Comparison of ENCODE assay signal across 10 cellular contexts in the genomic region with DNA sequence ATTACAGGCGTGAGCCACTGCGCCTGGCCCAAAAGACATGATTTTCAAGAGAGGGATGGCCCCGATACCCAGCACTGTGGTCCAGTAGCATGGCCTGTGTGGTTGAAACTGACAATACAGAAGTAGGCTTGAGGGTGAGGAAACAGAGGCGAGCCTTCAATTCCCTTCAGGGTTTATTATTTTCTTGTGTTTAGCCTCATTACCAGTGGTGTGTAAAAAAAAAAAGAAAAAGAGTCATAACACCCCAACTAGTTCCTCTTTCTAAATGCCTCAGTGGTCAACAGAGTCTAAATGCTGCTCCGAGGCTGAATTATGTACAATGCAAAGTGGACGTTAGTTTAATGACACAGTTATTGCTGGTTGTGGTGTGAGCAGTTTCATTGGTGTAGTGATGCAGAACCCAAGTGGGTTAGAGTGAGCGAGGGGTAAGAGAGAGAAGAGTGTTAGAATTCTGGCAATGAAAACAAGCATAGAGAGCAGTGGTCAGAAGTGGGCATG. TPM values are rescaled to one million over a fixed set of nuclear protein-coding genes. Genes with fewer than 3 reads are reported as not detected.
DNase-seq lines count a peak whose midpoint lies in the region; ATAC-seq and TF ChIP-seq lines count a peak whose summit lies in the region.
"Had no signal": no experiment of that assay in that cellular context is flagged by ENCODE, and none has a peak within 500 bp of the region (broad histone marks: within the 10 kb centered on the region; RNA-seq: fewer than 3 reads in every experiment).

No MANE protein-coding gene starts in this region.

- H3K27ac Mint-ChIP-seq in endodermal cell = no peak overlapping the region
- H3K27ac Mint-ChIP-seq: activated naive CD8-positive, alpha-beta T cell treated with anti-CD3 and anti-CD28 coated beads for 36 hours had no signal

- H3K36me3 ChIP-seq in MG63 (no peaks in the 10 kb centered on the region; the same call in 1 of the 2 replicates), endodermal cell (ENCODE audit: control insufficient read depth, insufficient read depth, low read length) (peaks cover 6% of the 10 kb centered on the region)

- H3K4me1 ChIP-seq in endodermal cell (ENCODE audit: control insufficient read depth, insufficient read depth, low read length) = no peaks in the 10 kb centered on the region

- H3K27me3 Mint-ChIP-seq in endodermal cell (ENCODE audit: insufficient read depth) = no peaks in the 10 kb centered on the region
- H3K27me3 Mint-ChIP-seq: activated naive CD8-positive, alpha-beta T cell treated with anti-CD3 and anti-CD28 coated beads for 36 hours had no signal

- peaks cover 23% of the 10 kb centered on the region for H3K36me3 Mint-ChIP-seq in endodermal cell (ENCODE audit: low read depth)

- no peak for TF ChIP-seq CTCF in endodermal cell (conservative IDR thresholded peaks at IDR 0.05)

- peaks cover 6% of the 10 kb centered on the region for H3K9me3 Mint-ChIP-seq in endodermal cell
- H3K9me3 Mint-ChIP-seq: activated naive CD8-positive, alpha-beta T cell treated with anti-CD3 and anti-CD28 coated beads for 36 hours had no signal

- peak; percentile 99 for ATAC-seq in GM19452 (IDR thresholded peaks at IDR 0.05; ENCODE audit: unreplicated experiment)
- ATAC-seq in HG03095 (IDR thresholded peaks at IDR 0.05; ENCODE audit: unreplicated experiment) = peak; percentile 97

- H3K9ac ChIP-seq in endodermal cell (ENCODE audit: extremely low read depth, low read length, poor library complexity, severe bottlenecking) = no peak overlapping the region
- H3K9ac ChIP-seq: SK-N-SH had no signal

- H3K4me3 ChIP-seq in GM08714 (ENCODE audit: low read length) (peak overlapping the region; percentile 52; the same call in 1 of the 2 replicates), MG63 (no peak overlapping the region), endodermal cell (ENCODE audit: low read length) (no peak overlapping the region)

- no peak overlapping the region for H3K4me3 Mint-ChIP-seq in endodermal cell
- H3K4me3 Mint-ChIP-seq: activated naive CD8-positive, alpha-beta T cell treated with anti-CD3 and anti-CD28 coated beads for 36 hours had no signal

- 92 to 94% methylated on average over 6 to 7 of the region's 7 CpGs for WGBS in endodermal cell (ENCODE audit: insufficient coverage in 1 of 2, insufficient read length in 1 of 2), 2 experiments

- H3K4me1 Mint-ChIP-seq in endodermal cell = peaks cover 4% of the 10 kb centered on the region
- H3K4me1 Mint-ChIP-seq: activated naive CD8-positive, alpha-beta T cell treated with anti-CD3 and anti-CD28 coated beads for 36 hours had no signal

- H3K27me3 ChIP-seq in MG63 (no peaks in the 10 kb centered on the region), endodermal cell (ENCODE audit: control insufficient read depth, insufficient read depth, low read length, poor library complexity, severe bottlenecking) (no peaks in the 10 kb centered on the region)

- H3K9me3 ChIP-seq in MG63 (no peaks in the 10 kb centered on the region), endodermal cell (ENCODE audit: control insufficient read depth, low read length) (peaks cover 4% of the 10 kb centered on the region)
- H3K9me3 ChIP-seq: SK-N-SH had no signal

- DNase-seq in SIG-M5 (lab: John Stamatoyannopoulos, UW) (peak; percentile 64), MG63 (no peak), NCI-H1105 (lab: John Stamatoyannopoulos, UW) (no peak), endodermal cell (no peak)
- DNase-seq in activated naive CD4-positive, alpha-beta T cell treated with anti-CD3 and anti-CD28 coated beads, Interleukin-2, amount 50 U/mL, for 16 hours = no peak
- DNase-seq: activated naive CD8-positive, alpha-beta T cell treated with anti-CD3 and anti-CD28 coated beads for 36 hours; SK-N-SH had no signal

- H3K27ac ChIP-seq in endodermal cell (ENCODE audit: low read depth, low read length) = no peak overlapping the region

RNA-seq across cellular contexts. Expression of a gene that starts 58.8 kb away (rescaled TPM):
- 5.8 and 31.5 TPM in 2 replicates for total RNA-seq in MG63 (2014; rRNA removed; shearing (Covaris generic); ENCODE audit: low replicate concordance)
- total RNA-seq in endodermal cell = 10 to 100 TPM; 11.8 to 14.8 TPM
- polyA plus RNA-seq in endodermal cell (2013, experiment 1 of 2) = 11.6 TPM
- 13.8 TPM for polyA plus RNA-seq in endodermal cell (2013, experiment 2 of 2)
